27 cellular contexts compared by ENCODE assay signal in genomic region chr9:121153642-121154041, GRCh38. TPM values are rescaled to one million over a fixed set of nuclear protein-coding genes. Genes with fewer than 3 reads are reported as not detected.
DNase-seq lines count a peak whose midpoint lies in the region; ATAC-seq and TF ChIP-seq lines count a peak whose summit lies in the region.
"Had no signal": no experiment of that assay in that cellular context is flagged by ENCODE, and none has a peak within 500 bp of the region (broad histone marks: within the 10 kb centered on the region; RNA-seq: fewer than 3 reads in every experiment).

No MANE protein-coding gene starts in this region.

- H3K9me2 ChIP-seq in OCI-LY1 (ENCODE audit: low read depth, low read length) (no peaks in the 10 kb centered on the region), hepatocyte (replicated peaks; ENCODE audit: insufficient read depth) (no peaks in the 10 kb centered on the region)

- no peak overlapping the region for H3K9ac ChIP-seq in OCI-LY1 (ENCODE audit: low read length)
- H3K9ac ChIP-seq: BLaER1 had no signal

- WGBS in hepatocyte (ENCODE audit: low lambda C conversion rate, missing lambda C conversion rate): 92% methylated on average over 1 of the region's 1 CpG

- H3K4me1 Mint-ChIP-seq in activated T-cell treated with anti-CD3 and anti-CD28 coated beads, Interleukin-2, amount 50 U/mL, for 72 hours (ENCODE audit: low read depth): peaks cover 28% of the 10 kb centered on the region
- peaks cover 17% of the 10 kb centered on the region for H3K4me1 Mint-ChIP-seq in dendritic cell treated with granulocyte-macrophage colony-stimulating factor and Interleukin-4, amounts not matched to agents 40 ng/mL and 50 ng/mL, for 4 days (ENCODE audit: low read depth)
- peaks cover 22 to 31% of the 10 kb centered on the region in 2 donors for H3K4me1 Mint-ChIP-seq in stimulated activated naive B cell treated with anti-CD40 and anti-IgM and Interleukin-4, amounts not matched to agents 10 μg/mL and 1 μg/mL and 100 μg/mL, for 72 hours
- H3K4me1 Mint-ChIP-seq: brain had no signal

- H3K4me3 ChIP-seq in OCI-LY1 (ENCODE audit: low read depth, low read length, poor library complexity, severe bottlenecking) (no peak overlapping the region), hepatocyte (no peak overlapping the region)
- H3K4me3 ChIP-seq: BLaER1, esophagus squamous epithelium, gastrocnemius medialis, left lung had no signal

- H3K36me3 Mint-ChIP-seq in activated T-cell treated with anti-CD3 and anti-CD28 coated beads, Interleukin-2, amount 50 U/mL, for 72 hours (ENCODE audit: insufficient read depth in 2 of 2): peaks cover 16 to 52% of the 10 kb centered on the region in 2 donors
- H3K36me3 Mint-ChIP-seq in dendritic cell treated with granulocyte-macrophage colony-stimulating factor and Interleukin-4, amounts not matched to agents 40 ng/mL and 50 ng/mL, for 4 days (ENCODE audit: low read depth): peaks cover 84% of the 10 kb centered on the region
- peaks cover 33 to 56% of the 10 kb centered on the region in 2 donors for H3K36me3 Mint-ChIP-seq in stimulated activated naive B cell treated with anti-CD40 and anti-IgM and Interleukin-4, amounts not matched to agents 10 μg/mL and 1 μg/mL and 100 μg/mL, for 72 hours

- no peak for TF ChIP-seq CTCF in OCI-LY1 (IDR thresholded peaks at IDR 0.05; ENCODE audit: low read length)
- no peak for TF ChIP-seq CTCF in hepatocyte (IDR thresholded peaks at IDR 0.05; ENCODE audit: poor library complexity)

- H3F3A ChIP-seq in OCI-LY1 (ENCODE audit: insufficient read depth, low read length): no peaks in the 10 kb centered on the region

- no peaks in the 10 kb centered on the region for H3K79me2 ChIP-seq in OCI-LY1 (ENCODE audit: insufficient read depth, low read length)
- no peaks in the 10 kb centered on the region for H3K79me2 ChIP-seq in hepatocyte

- ATAC-seq in activated T-cell treated with anti-CD3 and anti-CD28 coated beads, Interleukin-2, amount 50 U/mL, for 72 hours (replicated peaks in 1 of 2): no peak
- no peak for ATAC-seq in stimulated activated naive B cell treated with anti-CD40 and anti-IgM and Interleukin-4, amounts not matched to agents 10 μg/mL and 1 μg/mL and 100 μg/mL, for 72 hours (replicated peaks)
- no peak for ATAC-seq in GM18873 (IDR thresholded peaks at IDR 0.05; ENCODE audit: low FRiP score, unreplicated experiment)
- ATAC-seq: activated CD8-positive, alpha-beta memory T cell treated with anti-CD3 and anti-CD28 coated beads, Interleukin-2, amount 10 ng/mL, durations not matched to agents 7 days and 5 days; gastrocnemius medialis; left lung; Right ventricle myocardium inferior had no signal

- H3K27me3 ChIP-seq in OCI-LY1 (ENCODE audit: insufficient read depth, low read length) (no peaks in the 10 kb centered on the region), hepatocyte (no peaks in the 10 kb centered on the region)
- H3K27me3 ChIP-seq: BLaER1, esophagus squamous epithelium, gastrocnemius medialis, left lung had no signal

- H2AFZ ChIP-seq in OCI-LY1 (ENCODE audit: low read length): no peak overlapping the region
- no peak overlapping the region for H2AFZ ChIP-seq in hepatocyte

- intact Hi-C loops in dendritic cell treated with granulocyte-macrophage colony-stimulating factor and Interleukin-4, amounts not matched to agents 40 ng/mL and 50 ng/mL, for 4 days (cut with micrococcal nuclease): no loop called here

- H3K4me3 Mint-ChIP-seq in activated T-cell treated with anti-CD3 and anti-CD28 coated beads, Interleukin-2, amount 50 U/mL, for 72 hours: no peak overlapping the region
- no peak overlapping the region for H3K4me3 Mint-ChIP-seq in dendritic cell treated with granulocyte-macrophage colony-stimulating factor and Interleukin-4, amounts not matched to agents 40 ng/mL and 50 ng/mL, for 4 days
- H3K4me3 Mint-ChIP-seq in stimulated activated naive B cell treated with anti-CD40 and anti-IgM and Interleukin-4, amounts not matched to agents 10 μg/mL and 1 μg/mL and 100 μg/mL, for 72 hours: no peak overlapping the region
- H3K4me3 Mint-ChIP-seq: activated CD8-positive, alpha-beta memory T cell treated with anti-CD3 and anti-CD28 coated beads, Interleukin-2, amount 10 ng/mL, durations not matched to agents 7 days and 5 days; brain; naive B cell had no signal

- no peaks in the 10 kb centered on the region for H3K27me3 Mint-ChIP-seq in activated T-cell treated with anti-CD3 and anti-CD28 coated beads, Interleukin-2, amount 50 U/mL, for 72 hours (ENCODE audit: low read depth)
- H3K27me3 Mint-ChIP-seq in dendritic cell treated with granulocyte-macrophage colony-stimulating factor and Interleukin-4, amounts not matched to agents 40 ng/mL and 50 ng/mL, for 4 days: no peaks in the 10 kb centered on the region
- H3K27me3 Mint-ChIP-seq in stimulated activated naive B cell treated with anti-CD40 and anti-IgM and Interleukin-4, amounts not matched to agents 10 μg/mL and 1 μg/mL and 100 μg/mL, for 72 hours: no peaks in the 10 kb centered on the region
- H3K27me3 Mint-ChIP-seq: activated CD8-positive, alpha-beta memory T cell treated with anti-CD3 and anti-CD28 coated beads, Interleukin-2, amount 10 ng/mL, durations not matched to agents 7 days and 5 days; brain; naive B cell had no signal

- no peaks in the 10 kb centered on the region for H4K20me1 ChIP-seq in OCI-LY1 (ENCODE audit: insufficient read depth, low read length)
- no peaks in the 10 kb centered on the region for H4K20me1 ChIP-seq in hepatocyte (ENCODE audit: insufficient read depth, poor library complexity, severe bottlenecking)
- H4K20me1 ChIP-seq: BLaER1 had no signal

- peaks cover 85% of the 10 kb centered on the region for H3K36me3 ChIP-seq in OCI-LY1 (ENCODE audit: insufficient read depth, low read length)
- no peaks in the 10 kb centered on the region for H3K36me3 ChIP-seq in hepatocyte (replicated peaks; ENCODE audit: insufficient read depth, low read depth)

- H3K27ac ChIP-seq in OCI-LY1 (ENCODE audit: low read depth, low read length, poor library complexity, severe bottlenecking) (peak overlapping the region; percentile 97), hepatocyte (no peak overlapping the region)
- H3K27ac ChIP-seq: BLaER1, esophagus squamous epithelium, gastrocnemius medialis, left lung had no signal

- H3K27ac Mint-ChIP-seq in activated T-cell treated with anti-CD3 and anti-CD28 coated beads, Interleukin-2, amount 50 U/mL, for 72 hours: peak overlapping the region; percentile 11
- H3K27ac Mint-ChIP-seq in dendritic cell treated with granulocyte-macrophage colony-stimulating factor and Interleukin-4, amounts not matched to agents 40 ng/mL and 50 ng/mL, for 4 days: peak overlapping the region; percentile 11
- H3K27ac Mint-ChIP-seq in stimulated activated naive B cell treated with anti-CD40 and anti-IgM and Interleukin-4, amounts not matched to agents 10 μg/mL and 1 μg/mL and 100 μg/mL, for 72 hours: peak overlapping the region; percentile 32
- H3K27ac Mint-ChIP-seq: activated CD8-positive, alpha-beta memory T cell treated with anti-CD3 and anti-CD28 coated beads, Interleukin-2, amount 10 ng/mL, durations not matched to agents 7 days and 5 days; brain had no signal

- H3K4me1 ChIP-seq in OCI-LY1 (ENCODE audit: insufficient read depth, low read length, severe bottlenecking) (peaks cover 79% of the 10 kb centered on the region), hepatocyte (ENCODE audit: insufficient read depth) (no peaks in the 10 kb centered on the region)
- H3K4me1 ChIP-seq: gastrocnemius medialis had no signal

- no peak overlapping the region for H3K4me2 ChIP-seq in OCI-LY1 (ENCODE audit: low read length)
- H3K4me2 ChIP-seq in hepatocyte: no peak overlapping the region
- H3K4me2 ChIP-seq: BLaER1 had no signal

- H3K9me3 ChIP-seq in OCI-LY1 (ENCODE audit: low read length) (no peaks in the 10 kb centered on the region), hepatocyte (ENCODE audit: low read depth) (no peaks in the 10 kb centered on the region)
- H3K9me3 ChIP-seq: BLaER1, Caco-2, esophagus squamous epithelium, gastrocnemius medialis, left lung had no signal

- no peaks in the 10 kb centered on the region for H3K9me3 Mint-ChIP-seq in activated T-cell treated with anti-CD3 and anti-CD28 coated beads, Interleukin-2, amount 50 U/mL, for 72 hours
- no peaks in the 10 kb centered on the region for H3K9me3 Mint-ChIP-seq in dendritic cell treated with granulocyte-macrophage colony-stimulating factor and Interleukin-4, amounts not matched to agents 40 ng/mL and 50 ng/mL, for 4 days
- no peaks in the 10 kb centered on the region for H3K9me3 Mint-ChIP-seq in stimulated activated naive B cell treated with anti-CD40 and anti-IgM and Interleukin-4, amounts not matched to agents 10 μg/mL and 1 μg/mL and 100 μg/mL, for 72 hours
- H3K9me3 Mint-ChIP-seq: brain, naive B cell had no signal

- DNase-seq in activated T-cell treated with anti-CD3 and anti-CD28 coated beads, Interleukin-2, amount 50 U/mL, for 72 hours: no peak
- DNase-seq in activated T-cell treated with anti-CD3 and anti-CD28 coated beads, Interleukin-2, amount 50 U/mL, for 48 hours: no peak
- no peak for DNase-seq in stimulated activated naive B cell treated with anti-CD40 and anti-IgM and Interleukin-4, amounts not matched to agents 10 μg/mL and 1 μg/mL and 100 μg/mL, for 72 hours
- no peak for DNase-seq in hepatocyte (ENCODE audit: low spot score)
- DNase-seq in activated CD8-positive, alpha-beta memory T cell treated with anti-CD3 and anti-CD28 coated beads, Interleukin-2, amount 50 U/mL, for 4 hours: no peak
- DNase-seq: ACHN; activated CD4-positive, alpha-beta T cell treated with anti-CD3 and anti-CD28 coated beads for 4 hours; activated CD8-positive, alpha-beta memory T cell treated with anti-CD3 and anti-CD28 coated beads, Interleukin-2, amount 10 ng/mL, durations not matched to agents 7 days and 5 days; activated effector memory CD4-positive, alpha-beta T cell treated with anti-CD3 and anti-CD28 coated beads, Interleukin-2, amount 50 U/mL, for 16 hours; Caco-2; DMS79; esophagus squamous epithelium; gastrocnemius medialis; hypothalamus; Kasumi-1; left lung; naive B cell; NCI-H1092; NCI-H1930; NCI-H748 treated with DMSO at 0.1 percent for 48 hours; occipital lobe had no signal

RNA-seq across cellular contexts. Expression of gene RAB14, which starts 48.0 kb away (rescaled TPM):
- total RNA-seq in activated T-cell treated with anti-CD3 and anti-CD28 coated beads, Interleukin-2, amount 50 U/mL, for 72 hours: 10 to 100 TPM; 56.2 to 63.7 TPM
- 58.7 and 59.0 TPM in 2 replicates for total RNA-seq in hepatocyte
- 54.8 and 61.9 TPM in 2 replicates for polyA plus RNA-seq in hepatocyte
